ENCODE assay signal across 8 cellular contexts in genomic region chr11:60842688-60843605, GRCh38. TPM values are rescaled to one million over a fixed set of nuclear protein-coding genes. Genes with fewer than 3 reads are reported as not detected.
DNase-seq lines count a peak whose midpoint lies in the region; ATAC-seq, FAIRE-seq and TF ChIP-seq lines count a peak whose summit lies in the region.

No MANE protein-coding gene starts in this region.

- H2BK120ac ChIP-seq in H9 (ENCODE audit: low read depth, low read length, poor library complexity, severe bottlenecking) = no peak overlapping the region

- peaks cover 16 to 39% (median 22%) of the 10 kb centered on the region in 3 experiments for H3K36me3 Mint-ChIP-seq in H9 (ENCODE audit: insufficient read depth in 1 of 3, low read depth in 3 of 3)

- H2BK12ac ChIP-seq in H9 (ENCODE audit: insufficient read length, low read depth, low read length) = no peak overlapping the region

- no peaks in the 10 kb centered on the region for H3K27me3 ChIP-seq in H9 (ENCODE audit: insufficient read depth, low read length)

- no peaks in the 10 kb centered on the region for H3K79me1 ChIP-seq in H9 (ENCODE audit: insufficient read depth, low read depth, low read length, poor library complexity, severe bottlenecking)

- no peak overlapping the region for H4K5ac ChIP-seq in H9 (ENCODE audit: insufficient read length, low read depth, low read length)

- no peak for TF ChIP-seq CTCF in H9 (conservative IDR thresholded peaks at IDR 0.05)
- no peak for TF ChIP-seq CTCF in fibroblast of the aortic adventitia (IDR thresholded peaks at IDR 0.05; ENCODE audit: insufficient read depth, low read length)
- no peak for TF ChIP-seq CTCF in D721Med (IDR thresholded peaks at IDR 0.05; ENCODE audit: insufficient read depth, missing control alignments)

- ATAC-seq in SK-N-SH treated with all-trans-retinoic acid at 6 μM for 48 hours = peak; percentile 9

- H2BK20ac ChIP-seq in H9 (ENCODE audit: low read depth, low read length, poor library complexity, severe bottlenecking) = no peak overlapping the region

- no peak overlapping the region for H4K8ac ChIP-seq in H9 (replicated peaks; ENCODE audit: insufficient read length, low read depth, low read length)

- no peak overlapping the region for H3K14ac ChIP-seq in H9 (ENCODE audit: insufficient read depth, low read length)

- H3K4me2 ChIP-seq in H9 (ENCODE audit: insufficient read depth, insufficient read length, low read length) = peak overlapping the region; percentile 88

- DNase-seq in H9 = no peak
- peak; percentile 14 for DNase-seq in fibroblast of the aortic adventitia (ENCODE audit: low read depth)
- no peak for DNase-seq in skeletal muscle cell (ENCODE audit: low read depth)
- no peak for DNase-seq in D721Med (ENCODE audit: insufficient read length, low spot score)
- DNase-seq in COR-L47 (lab: John Stamatoyannopoulos, UW) = no peak
- DNase-seq in foreskin melanocyte = no peak
- DNase-seq in SKM-1 (lab: John Stamatoyannopoulos, UW; ENCODE audit: unreplicated experiment) = no peak

- peaks cover 24% of the 10 kb centered on the region; the same call in 1 of the 2 replicates for H3K79me2 ChIP-seq in H9 (ENCODE audit: insufficient read depth, low read length)

- peak overlapping the region; percentile 52 for H3K9ac ChIP-seq in H9 (ENCODE audit: extremely low read depth, insufficient read length, low read length)

- no peak overlapping the region for H2BK15ac ChIP-seq in H9 (ENCODE audit: low read depth, low read length)

- H3K4me3 ChIP-seq in fibroblast of the aortic adventitia (ENCODE audit: low read depth, low read length) (peak overlapping the region; percentile 96), skeletal muscle cell (ENCODE audit: low read depth, low read length) (peak overlapping the region; percentile 96)

- peak overlapping the region in 2 of 3 experiments; percentile 61 to 79; a peak in 4 of 7 replicates for H3K27ac Mint-ChIP-seq in H9

- H3K27ac ChIP-seq in H9 (ENCODE audit: insufficient read length, low read depth, low read length) = no peak overlapping the region

- no peak for FAIRE-seq in D721Med (lab: Jason Lieb, UNC)

- no peak overlapping the region for H3K18ac ChIP-seq in H9 (ENCODE audit: insufficient read length, low read depth, low read length)

- H2AFZ ChIP-seq in H9 (ENCODE audit: low read length) = no peak overlapping the region

- no peak overlapping the region for H3K56ac ChIP-seq in H9 (ENCODE audit: insufficient read length, low read depth, low read length)

- no peaks in the 10 kb centered on the region for H4K20me1 ChIP-seq in H9 (ENCODE audit: control insufficient read depth, insufficient read depth, insufficient read length)

- peaks cover 8% of the 10 kb centered on the region; the same call in 1 of the 2 replicates for H3K4me1 ChIP-seq in H9 (ENCODE audit: insufficient read depth, low read length)

- H3K27me3 Mint-ChIP-seq in H9 (ENCODE audit: low read depth) = peaks cover 1% of the 10 kb centered on the region; the same call in 1 of the 2 replicates

- peaks cover 14% of the 10 kb centered on the region for H3K23me2 ChIP-seq in H9 (ENCODE audit: insufficient read length, low read depth, low read length, poor library complexity, severe bottlenecking)

- no peak overlapping the region for H3K4ac ChIP-seq in H9 (ENCODE audit: low read depth, low read length)

- H3T11ph ChIP-seq in H9 (ENCODE audit: low read length) = no peak overlapping the region

- no peak overlapping the region for H2BK5ac ChIP-seq in H9 (ENCODE audit: insufficient read length, low read length)

- no CpG with 5 or more reads among the region's 23 CpGs for WGBS in H9 (ENCODE audit: extremely low coverage, insufficient read length, low lambda C conversion rate)

- peaks cover 34 to 41% of the 10 kb centered on the region in 2 experiments for H3K4me1 Mint-ChIP-seq in H9

- no peak overlapping the region for H3K23ac ChIP-seq in H9 (ENCODE audit: insufficient read length, low read depth, low read length)

- peak overlapping the region; percentile 91 to 95 for H3K4me3 Mint-ChIP-seq in H9

- no peak overlapping the region for H4K91ac ChIP-seq in H9 (ENCODE audit: insufficient read length, low read depth, low read length)

- H3K9me3 ChIP-seq in H9 (ENCODE audit: control insufficient read depth, low read depth, low read length) = no peaks in the 10 kb centered on the region

- no peaks in the 10 kb centered on the region; a peak in 2 of 5 replicates for H3K9me3 Mint-ChIP-seq in H9

- no peak overlapping the region for H2AK5ac ChIP-seq in H9 (ENCODE audit: insufficient read length, low read length)

TF ChIP-seq in SK-N-SH treated with all-trans-retinoic acid at 6 μM for 48 hours, 23 proteins besides CTCF, POLR2A, EP300 and RAD21 (continues in another document):
- no peak for TF ChIP-seq ZNF565 (CRISPR knock-in tag; conservative IDR thresholded peaks at IDR 0.05; ENCODE audit: low read depth)
- no peak for TF ChIP-seq ZFP3 (CRISPR knock-in tag; IDR thresholded peaks at IDR 0.05)
- TF ChIP-seq CSDC2 (CRISPR knock-in tag; IDR thresholded peaks at IDR 0.05) = no peak
- no peak for TF ChIP-seq BACH2 (CRISPR knock-in tag; IDR thresholded peaks at IDR 0.05; ENCODE audit: borderline replicate concordance)
- TF ChIP-seq, protein P1, sequence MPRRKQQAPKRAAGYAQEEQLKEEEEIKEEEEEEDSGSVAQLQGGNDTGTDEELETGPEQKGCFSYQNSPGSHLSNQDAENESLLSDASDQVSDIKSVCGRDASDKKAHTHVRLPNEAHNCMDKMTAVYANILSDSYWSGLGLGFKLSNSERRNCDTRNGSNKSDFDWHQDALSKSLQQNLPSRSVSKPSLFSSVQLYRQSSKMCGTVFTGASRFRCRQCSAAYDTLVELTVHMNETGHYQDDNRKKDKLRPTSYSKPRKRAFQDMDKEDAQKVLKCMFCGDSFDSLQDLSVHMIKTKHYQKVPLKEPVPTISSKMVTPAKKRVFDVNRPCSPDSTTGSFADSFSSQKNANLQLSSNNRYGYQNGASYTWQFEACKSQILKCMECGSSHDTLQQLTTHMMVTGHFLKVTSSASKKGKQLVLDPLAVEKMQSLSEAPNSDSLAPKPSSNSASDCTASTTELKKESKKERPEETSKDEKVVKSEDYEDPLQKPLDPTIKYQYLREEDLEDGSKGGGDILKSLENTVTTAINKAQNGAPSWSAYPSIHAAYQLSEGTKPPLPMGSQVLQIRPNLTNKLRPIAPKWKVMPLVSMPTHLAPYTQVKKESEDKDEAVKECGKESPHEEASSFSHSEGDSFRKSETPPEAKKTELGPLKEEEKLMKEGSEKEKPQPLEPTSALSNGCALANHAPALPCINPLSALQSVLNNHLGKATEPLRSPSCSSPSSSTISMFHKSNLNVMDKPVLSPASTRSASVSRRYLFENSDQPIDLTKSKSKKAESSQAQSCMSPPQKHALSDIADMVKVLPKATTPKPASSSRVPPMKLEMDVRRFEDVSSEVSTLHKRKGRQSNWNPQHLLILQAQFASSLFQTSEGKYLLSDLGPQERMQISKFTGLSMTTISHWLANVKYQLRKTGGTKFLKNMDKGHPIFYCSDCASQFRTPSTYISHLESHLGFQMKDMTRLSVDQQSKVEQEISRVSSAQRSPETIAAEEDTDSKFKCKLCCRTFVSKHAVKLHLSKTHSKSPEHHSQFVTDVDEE (CRISPR knock-in tag; IDR thresholded peaks at IDR 0.05) = no peak
- TF ChIP-seq TOX (CRISPR knock-in tag; IDR thresholded peaks at IDR 0.05; ENCODE audit: borderline replicate concordance) = no peak
- no peak for TF ChIP-seq ZC3H10 (CRISPR knock-in tag; IDR thresholded peaks at IDR 0.05)
- TF ChIP-seq, protein P2, sequence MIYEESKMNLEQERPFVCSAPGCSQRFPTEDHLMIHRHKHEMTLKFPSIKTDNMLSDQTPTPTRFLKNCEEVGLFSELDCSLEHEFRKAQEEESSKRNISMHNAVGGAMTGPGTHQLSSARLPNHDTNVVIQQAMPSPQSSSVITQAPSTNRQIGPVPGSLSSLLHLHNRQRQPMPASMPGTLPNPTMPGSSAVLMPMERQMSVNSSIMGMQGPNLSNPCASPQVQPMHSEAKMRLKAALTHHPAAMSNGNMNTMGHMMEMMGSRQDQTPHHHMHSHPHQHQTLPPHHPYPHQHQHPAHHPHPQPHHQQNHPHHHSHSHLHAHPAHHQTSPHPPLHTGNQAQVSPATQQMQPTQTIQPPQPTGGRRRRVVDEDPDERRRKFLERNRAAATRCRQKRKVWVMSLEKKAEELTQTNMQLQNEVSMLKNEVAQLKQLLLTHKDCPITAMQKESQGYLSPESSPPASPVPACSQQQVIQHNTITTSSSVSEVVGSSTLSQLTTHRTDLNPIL (CRISPR knock-in tag; IDR thresholded peaks at IDR 0.05; ENCODE audit: low read depth) = no peak
- no peak for TF ChIP-seq GLIS3 (CRISPR knock-in tag; IDR thresholded peaks at IDR 0.05)
- TF ChIP-seq, protein P3, sequence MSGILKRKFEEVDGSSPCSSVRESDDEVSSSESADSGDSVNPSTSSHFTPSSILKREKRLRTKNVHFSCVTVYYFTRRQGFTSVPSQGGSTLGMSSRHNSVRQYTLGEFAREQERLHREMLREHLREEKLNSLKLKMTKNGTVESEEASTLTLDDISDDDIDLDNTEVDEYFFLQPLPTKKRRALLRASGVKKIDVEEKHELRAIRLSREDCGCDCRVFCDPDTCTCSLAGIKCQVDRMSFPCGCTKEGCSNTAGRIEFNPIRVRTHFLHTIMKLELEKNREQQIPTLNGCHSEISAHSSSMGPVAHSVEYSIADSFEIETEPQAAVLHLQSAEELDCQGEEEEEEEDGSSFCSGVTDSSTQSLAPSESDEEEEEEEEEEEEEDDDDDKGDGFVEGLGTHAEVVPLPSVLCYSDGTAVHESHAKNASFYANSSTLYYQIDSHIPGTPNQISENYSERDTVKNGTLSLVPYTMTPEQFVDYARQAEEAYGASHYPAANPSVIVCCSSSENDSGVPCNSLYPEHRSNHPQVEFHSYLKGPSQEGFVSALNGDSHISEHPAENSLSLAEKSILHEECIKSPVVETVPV (CRISPR knock-in tag; IDR thresholded peaks at IDR 0.05) = no peak
- no peak for TF ChIP-seq ZNF8 (CRISPR knock-in tag; IDR thresholded peaks at IDR 0.05)
- TF ChIP-seq OSR1 (CRISPR knock-in tag; IDR thresholded peaks at IDR 0.05) = no peak

RNA-seq across cellular contexts. Expression of gene CCDC86, which starts 1.0 kb away (rescaled TPM):
- 82.3 and 84.3 TPM in 2 replicates for total RNA-seq in H9 (2021)
- 3.6 and 12.0 TPM in 2 replicates for total RNA-seq in fibroblast of the aortic adventitia (ENCODE audit: low replicate concordance)

RNA-seq across cellular contexts. Expression of gene PTGDR2, which starts 12.8 kb away (rescaled TPM):
- total RNA-seq in H9 (2021) (0.07 TPM in 1 of 2 replicates, not detected in the other), fibroblast of the aortic adventitia (ENCODE audit: low replicate concordance) (not detected in 2 replicates)

RNA-seq across cellular contexts. Expression of gene ZP1, which starts 24.4 kb away (rescaled TPM):
- total RNA-seq in H9 (2021) = not detected in 2 replicates
- total RNA-seq in fibroblast of the aortic adventitia (ENCODE audit: low replicate concordance) = not detected in 2 replicates

RNA-seq across cellular contexts. Expression of gene MS4A10, which starts 57.8 kb away (rescaled TPM):
- total RNA-seq in H9 (2021) (not detected in 2 replicates), fibroblast of the aortic adventitia (ENCODE audit: low replicate concordance) (not detected in 2 replicates)
